2 cellular contexts compared by ENCODE assay signal in the genomic region with DNA sequence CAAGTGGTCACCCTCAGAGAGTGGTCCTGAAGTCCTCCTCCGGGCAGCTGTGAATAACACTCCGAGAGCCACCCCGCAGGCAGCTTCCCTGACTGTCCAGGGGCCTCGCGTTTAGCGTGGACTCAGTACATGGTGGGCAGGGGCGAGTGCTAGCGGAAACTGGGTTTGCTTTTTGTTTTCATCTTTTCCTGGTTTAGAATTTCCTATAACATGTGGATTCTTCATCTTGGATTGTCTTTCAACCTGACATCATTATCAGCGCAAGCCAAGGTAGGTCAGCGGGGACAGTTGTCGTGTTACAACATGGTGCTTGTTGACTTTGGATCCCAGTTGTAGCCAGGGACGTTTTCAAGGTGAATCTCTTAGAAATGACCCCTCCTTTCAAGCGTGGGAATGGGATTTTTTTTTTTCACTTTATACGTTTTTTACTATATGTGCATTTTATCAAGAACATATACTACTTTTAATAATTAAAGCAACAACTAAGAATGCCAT.
TF ChIP-seq lines count a peak whose summit lies in the region.

No MANE protein-coding gene starts in this region.

TF ChIP-seq in A549, 52 proteins besides CTCF, POLR2A, EP300 and RAD21:
- no peak for TF ChIP-seq E2F6 (IDR thresholded peaks at IDR 0.05; ENCODE audit: borderline replicate concordance, low read depth)
- no peak for TF ChIP-seq ZNF302 (CRISPR knock-in tag; IDR thresholded peaks at IDR 0.05)
- no peak for TF ChIP-seq HOXB5 (CRISPR knock-in tag; IDR thresholded peaks at IDR 0.05)
- no peak for TF ChIP-seq HOXA7 (CRISPR knock-in tag; IDR thresholded peaks at IDR 0.05)
- no peak for TF ChIP-seq HEYL (CRISPR knock-in tag; IDR thresholded peaks at IDR 0.05)
- no peak for TF ChIP-seq MAZ (IDR thresholded peaks at IDR 0.05; ENCODE audit: borderline replicate concordance, low read depth, low read length)
- TF ChIP-seq, protein P1, sequence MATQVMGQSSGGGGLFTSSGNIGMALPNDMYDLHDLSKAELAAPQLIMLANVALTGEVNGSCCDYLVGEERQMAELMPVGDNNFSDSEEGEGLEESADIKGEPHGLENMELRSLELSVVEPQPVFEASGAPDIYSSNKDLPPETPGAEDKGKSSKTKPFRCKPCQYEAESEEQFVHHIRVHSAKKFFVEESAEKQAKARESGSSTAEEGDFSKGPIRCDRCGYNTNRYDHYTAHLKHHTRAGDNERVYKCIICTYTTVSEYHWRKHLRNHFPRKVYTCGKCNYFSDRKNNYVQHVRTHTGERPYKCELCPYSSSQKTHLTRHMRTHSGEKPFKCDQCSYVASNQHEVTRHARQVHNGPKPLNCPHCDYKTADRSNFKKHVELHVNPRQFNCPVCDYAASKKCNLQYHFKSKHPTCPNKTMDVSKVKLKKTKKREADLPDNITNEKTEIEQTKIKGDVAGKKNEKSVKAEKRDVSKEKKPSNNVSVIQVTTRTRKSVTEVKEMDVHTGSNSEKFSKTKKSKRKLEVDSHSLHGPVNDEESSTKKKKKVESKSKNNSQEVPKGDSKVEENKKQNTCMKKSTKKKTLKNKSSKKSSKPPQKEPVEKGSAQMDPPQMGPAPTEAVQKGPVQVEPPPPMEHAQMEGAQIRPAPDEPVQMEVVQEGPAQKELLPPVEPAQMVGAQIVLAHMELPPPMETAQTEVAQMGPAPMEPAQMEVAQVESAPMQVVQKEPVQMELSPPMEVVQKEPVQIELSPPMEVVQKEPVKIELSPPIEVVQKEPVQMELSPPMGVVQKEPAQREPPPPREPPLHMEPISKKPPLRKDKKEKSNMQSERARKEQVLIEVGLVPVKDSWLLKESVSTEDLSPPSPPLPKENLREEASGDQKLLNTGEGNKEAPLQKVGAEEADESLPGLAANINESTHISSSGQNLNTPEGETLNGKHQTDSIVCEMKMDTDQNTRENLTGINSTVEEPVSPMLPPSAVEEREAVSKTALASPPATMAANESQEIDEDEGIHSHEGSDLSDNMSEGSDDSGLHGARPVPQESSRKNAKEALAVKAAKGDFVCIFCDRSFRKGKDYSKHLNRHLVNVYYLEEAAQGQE (IDR thresholded peaks at IDR 0.05): no peak
- TF ChIP-seq RFX5 (IDR thresholded peaks at IDR 0.05): no peak
- no peak for TF ChIP-seq EHF (CRISPR knock-in tag; IDR thresholded peaks at IDR 0.05)
- no peak for TF ChIP-seq POLR2AphosphoS2 (conservative IDR thresholded peaks at IDR 0.05; ENCODE audit: low read length)
- no peak for TF ChIP-seq HES2 (IDR thresholded peaks at IDR 0.05)

TF ChIP-seq in GM12878, 131 proteins besides CTCF, POLR2A, EP300 and RAD21:
- TF ChIP-seq MEF2A (IDR thresholded peaks at IDR 0.05; ENCODE audit: insufficient read depth, low read depth, low read length) (no peak), DPF2 (IDR thresholded peaks at IDR 0.05) (no peak), FOXK2 (IDR thresholded peaks at IDR 0.05) (no peak)
